ENCODE assay signal across 24 cellular contexts in genomic region chr6:82361631-82362030, GRCh38.
"Had no signal": no experiment of that assay in that cellular context is flagged by ENCODE, and none has a peak within 500 bp of the region (broad histone marks: within the 10 kb centered on the region; RNA-seq: fewer than 3 reads in every experiment).

No MANE protein-coding gene starts in this region.

- H3K9me3 ChIP-seq: right lobe of liver, SJSA1, stomach, testis, upper lobe of left lung had no signal

- H3K27ac ChIP-seq: brain microvascular endothelial cell, coronary artery, foreskin keratinocyte, right lobe of liver, SJSA1, stomach, testis, upper lobe of left lung had no signal

- H3K4me3 Mint-ChIP-seq: activated naive CD4-positive, alpha-beta T cell treated with anti-CD3 and anti-CD28 coated beads for 36 hours; activated T-cell treated with anti-CD3 and anti-CD28 coated beads, Interleukin-2, amount 50 U/mL, for 4 hours; central memory CD8-positive, alpha-beta T cell; stimulated activated effector memory CD8-positive, alpha-beta T cell treated with anti-CD3 and anti-CD28 coated beads, Interleukin-12 subunit alpha, Interleukin-12 subunit beta, amount 100 ng/mL, for 72 hours; T-helper 2 cell treated with Interferon-gamma antibody and Interleukin-4, amounts not matched to agents 5 μg/mL and 100 μg/mL, for 36 hours had no signal

- H3K4me1 ChIP-seq: testis had no signal

- H3K27me3 ChIP-seq: brain microvascular endothelial cell, foreskin keratinocyte, SJSA1, testis had no signal

- H3K27ac Mint-ChIP-seq: activated naive CD4-positive, alpha-beta T cell treated with anti-CD3 and anti-CD28 coated beads for 36 hours; stimulated activated effector memory CD8-positive, alpha-beta T cell treated with anti-CD3 and anti-CD28 coated beads, Interleukin-12 subunit alpha, Interleukin-12 subunit beta, amount 100 ng/mL, for 72 hours; T-helper 2 cell treated with Interferon-gamma antibody and Interleukin-4, amounts not matched to agents 5 μg/mL and 100 μg/mL, for 36 hours had no signal

- ATAC-seq: activated CD4-positive, CD25-positive, alpha-beta regulatory T cell treated with anti-CD3 and anti-CD28 coated beads, Interleukin-2, amount 50 U/mL, for 24 hours; activated T-cell treated with anti-CD3 and anti-CD28 coated beads, Interleukin-2, amount 50 U/mL, for 4 hours; esophagus mucosa; foreskin keratinocyte; left lobe of liver; right lobe of liver; stimulated activated effector memory CD8-positive, alpha-beta T cell treated with anti-CD3 and anti-CD28 coated beads, Interleukin-12 subunit alpha, Interleukin-12 subunit beta, amount 100 ng/mL, for 72 hours had no signal

- H3K4me3 ChIP-seq: coronary artery, lung, right lobe of liver, SJSA1, stomach, testis, upper lobe of left lung had no signal

- H3K36me3 Mint-ChIP-seq: stimulated activated effector memory CD8-positive, alpha-beta T cell treated with anti-CD3 and anti-CD28 coated beads, Interleukin-12 subunit alpha, Interleukin-12 subunit beta, amount 100 ng/mL, for 72 hours had no signal

- DNase-seq: activated CD4-positive, alpha-beta T cell treated with anti-CD3 and anti-CD28 coated beads, Interleukin-2, amount 50 U/mL, for 1 hour; activated CD8-positive, alpha-beta memory T cell treated with anti-CD3 and anti-CD28 coated beads, Interleukin-2, amount 50 U/mL, for 4 hours; activated naive CD4-positive, alpha-beta T cell treated with anti-CD3 and anti-CD28 coated beads for 36 hours; activated T-cell treated with anti-CD3 and anti-CD28 coated beads, Interleukin-2, amount 50 U/mL, for 4 hours; anterior cingulate cortex; brain microvascular endothelial cell; effector CD4-positive, alpha-beta T cell; foreskin keratinocyte; kidney; right lobe of liver; stimulated activated CD4-positive, alpha-beta T cell treated with anti-CD3 and anti-CD28 coated beads, Interleukin-4, amount 100 ng/mL, for 24 hours; stomach; testis; upper lobe of left lung had no signal

- H3K36me3 ChIP-seq: brain microvascular endothelial cell, right lobe of liver, stomach, upper lobe of left lung had no signal

- H3K4me2 ChIP-seq: smooth muscle cell had no signal

- H3K9me3 Mint-ChIP-seq: activated naive CD4-positive, alpha-beta T cell treated with anti-CD3 and anti-CD28 coated beads for 36 hours; activated T-cell treated with anti-CD3 and anti-CD28 coated beads, Interleukin-2, amount 50 U/mL, for 4 hours; central memory CD8-positive, alpha-beta T cell; stimulated activated effector memory CD8-positive, alpha-beta T cell treated with anti-CD3 and anti-CD28 coated beads, Interleukin-12 subunit alpha, Interleukin-12 subunit beta, amount 100 ng/mL, for 72 hours; T-helper 2 cell treated with Interferon-gamma antibody and Interleukin-4, amounts not matched to agents 5 μg/mL and 100 μg/mL, for 36 hours had no signal
